ENCODE assay signal across 26 cellular contexts in the genomic region with DNA sequence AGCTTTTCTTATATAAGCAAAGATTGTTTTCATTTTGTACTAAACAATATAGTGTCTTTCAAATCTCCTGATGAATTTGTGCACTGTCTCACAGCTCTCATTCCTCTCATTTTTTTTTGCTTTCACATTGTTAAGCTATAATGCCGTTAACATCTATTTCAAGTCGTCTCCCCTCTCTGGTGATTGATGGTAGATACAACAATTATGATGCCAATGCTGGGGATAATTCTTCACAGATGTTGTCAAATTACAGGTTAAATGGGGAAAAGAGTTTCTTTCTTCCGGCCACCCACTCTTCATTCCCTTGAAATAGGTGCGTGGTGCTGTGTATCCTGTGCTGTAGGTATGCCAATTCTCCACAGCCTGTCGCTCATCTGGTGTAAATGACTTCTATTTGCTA.
"Had no signal": no experiment of that assay in that cellular context is flagged by ENCODE, and none has a peak within 500 bp of the region (broad histone marks: within the 10 kb centered on the region; RNA-seq: fewer than 3 reads in every experiment).

No MANE protein-coding gene starts in this region.

- DNase-seq: naive thymus-derived CD4-positive, alpha-beta T cell; natural killer cell; occipital lobe; pancreas; right cardiac atrium; right lobe of liver; sigmoid colon; small intestine; stimulated activated CD4-positive, alpha-beta T cell treated with anti-CD3 and anti-CD28 coated beads, Interleukin-15, amount 100 ng/mL, for 24 hours; stimulated activated CD4-positive, alpha-beta T cell treated with anti-CD3 and anti-CD28 coated beads, Interleukin-2, amount 100 ng/mL, for 24 hours; stimulated activated CD4-positive, alpha-beta T cell treated with anti-CD3 and anti-CD28 coated beads, Interleukin-2, amount 100 ng/mL, for 48 hours; stimulated activated CD4-positive, alpha-beta T cell treated with anti-CD3 and anti-CD28 coated beads, Interleukin-4, amount 100 ng/mL, for 24 hours; stimulated activated naive B cell treated with anti-CD40 and anti-IgM and Interleukin-4, amounts not matched to agents 10 μg/mL and 1 μg/mL and 100 μg/mL, for 72 hours; stimulated activated naive CD4-positive, alpha-beta T cell treated with Interleukin-2 at 50 U/mL for 16 hours; stomach; thyroid gland; trophoblast cell; upper lobe of left lung had no signal

- H3K36me3 ChIP-seq: pancreas, prostate gland, right lobe of liver, sigmoid colon, stomach, thoracic aorta, thyroid gland, tibial nerve, upper lobe of left lung, vagina had no signal

- ATAC-seq: naive thymus-derived CD4-positive, alpha-beta T cell; natural killer cell; pancreas; right cardiac atrium; right lobe of liver; stimulated activated effector memory CD8-positive, alpha-beta T cell treated with anti-CD3 and anti-CD28 coated beads, Interleukin-12 subunit alpha, Interleukin-12 subunit beta, amount 100 ng/mL, for 72 hours; stimulated activated naive B cell treated with anti-CD40 and anti-IgM and Interleukin-4, amounts not matched to agents 10 μg/mL and 1 μg/mL and 100 μg/mL, for 72 hours had no signal

- H3K27ac ChIP-seq: pancreas, prostate gland, right lobe of liver, sigmoid colon, stomach, thoracic aorta, thyroid gland, tibial nerve, upper lobe of left lung, vagina had no signal

- H3K9me3 ChIP-seq: pancreas, prostate gland, right lobe of liver, sigmoid colon, stomach, thoracic aorta, thyroid gland, tibial nerve, upper lobe of left lung, vagina had no signal

- H3K27me3 ChIP-seq: pancreas, right lobe of liver, sigmoid colon, stomach, thyroid gland, tibial nerve, upper lobe of left lung, vagina had no signal

- H3K4me3 ChIP-seq: pancreas, prostate gland, right lobe of liver, sigmoid colon, stomach, thoracic aorta, thyroid gland, tibial nerve, upper lobe of left lung, vagina had no signal

- H3K36me3 Mint-ChIP-seq: naive thymus-derived CD4-positive, alpha-beta T cell; natural killer cell; stimulated activated effector memory CD8-positive, alpha-beta T cell treated with anti-CD3 and anti-CD28 coated beads, Interleukin-12 subunit alpha, Interleukin-12 subunit beta, amount 100 ng/mL, for 72 hours; stimulated activated naive B cell treated with anti-CD40 and anti-IgM and Interleukin-4, amounts not matched to agents 10 μg/mL and 1 μg/mL and 100 μg/mL, for 72 hours had no signal

- H3K4me3 Mint-ChIP-seq: naive thymus-derived CD4-positive, alpha-beta T cell; natural killer cell; nephron; neural crest cell; stimulated activated effector memory CD8-positive, alpha-beta T cell treated with anti-CD3 and anti-CD28 coated beads, Interleukin-12 subunit alpha, Interleukin-12 subunit beta, amount 100 ng/mL, for 72 hours; stimulated activated naive B cell treated with anti-CD40 and anti-IgM and Interleukin-4, amounts not matched to agents 10 μg/mL and 1 μg/mL and 100 μg/mL, for 72 hours; stimulated activated naive CD8-positive, alpha-beta T cell treated with anti-CD3 and anti-CD28 coated beads, Interleukin-15, Interleukin-2, amounts not matched to agents 100 ng/mL and 50 ng/mL, for 24 hours had no signal

- H3K4me1 ChIP-seq: pancreas, prostate gland, right lobe of liver, sigmoid colon, stomach, thyroid gland, tibial nerve, upper lobe of left lung, vagina had no signal

- H3K27ac Mint-ChIP-seq: naive thymus-derived CD4-positive, alpha-beta T cell; natural killer cell; nephron; stimulated activated effector memory CD8-positive, alpha-beta T cell treated with anti-CD3 and anti-CD28 coated beads, Interleukin-12 subunit alpha, Interleukin-12 subunit beta, amount 100 ng/mL, for 72 hours; stimulated activated naive B cell treated with anti-CD40 and anti-IgM and Interleukin-4, amounts not matched to agents 10 μg/mL and 1 μg/mL and 100 μg/mL, for 72 hours; stimulated activated naive CD8-positive, alpha-beta T cell treated with anti-CD3 and anti-CD28 coated beads, Interleukin-15, Interleukin-2, amounts not matched to agents 100 ng/mL and 50 ng/mL, for 24 hours had no signal

- H3K9me3 Mint-ChIP-seq: stimulated activated naive B cell treated with anti-CD40 and anti-IgM and Interleukin-4, amounts not matched to agents 10 μg/mL and 1 μg/mL and 100 μg/mL, for 72 hours; stimulated activated naive CD8-positive, alpha-beta T cell treated with anti-CD3 and anti-CD28 coated beads, Interleukin-15, Interleukin-2, amounts not matched to agents 100 ng/mL and 50 ng/mL, for 24 hours had no signal

- H3K4me1 Mint-ChIP-seq: naive thymus-derived CD4-positive, alpha-beta T cell; natural killer cell; nephron; neural crest cell; stimulated activated effector memory CD8-positive, alpha-beta T cell treated with anti-CD3 and anti-CD28 coated beads, Interleukin-12 subunit alpha, Interleukin-12 subunit beta, amount 100 ng/mL, for 72 hours had no signal

- H3K27me3 Mint-ChIP-seq: naive thymus-derived CD4-positive, alpha-beta T cell; stimulated activated naive B cell treated with anti-CD40 and anti-IgM and Interleukin-4, amounts not matched to agents 10 μg/mL and 1 μg/mL and 100 μg/mL, for 72 hours; stimulated activated naive CD8-positive, alpha-beta T cell treated with anti-CD3 and anti-CD28 coated beads, Interleukin-15, Interleukin-2, amounts not matched to agents 100 ng/mL and 50 ng/mL, for 24 hours had no signal
